Comparison of ENCODE assay signal across 11 cellular contexts in genomic region chr10:18340496-18341051, GRCh38.
DNase-seq lines count a peak whose midpoint lies in the region; ATAC-seq and TF ChIP-seq lines count a peak whose summit lies in the region.
"Had no signal": no experiment of that assay in that cellular context is flagged by ENCODE, and none has a peak within 500 bp of the region (broad histone marks: within the 10 kb centered on the region; RNA-seq: fewer than 3 reads in every experiment).

No MANE protein-coding gene starts in this region.

- ATAC-seq in heart left ventricle (peak; percentile 84 to 95 (median 90)), omental fat pad (ENCODE audit: low FRiP score) (peak; percentile 10), HG03025 (IDR thresholded peaks at IDR 0.05; ENCODE audit: low FRiP score, unreplicated experiment) (no peak)

- TF ChIP-seq CTCF in A673 (conservative IDR thresholded peaks at IDR 0.05; ENCODE audit: low read depth, low read length) (no peak), heart left ventricle (IDR thresholded peaks at IDR 0.05) (no peak), omental fat pad (IDR thresholded peaks at IDR 0.05) (no peak), MM.1S (IDR thresholded peaks at IDR 0.05; ENCODE audit: low read length) (no peak)

- no peaks in the 10 kb centered on the region for H4K20me1 ChIP-seq in MM.1S (ENCODE audit: insufficient read depth, low read length)

- H3K36me3 ChIP-seq in A673 (ENCODE audit: insufficient read depth, low read length, poor library complexity, severe bottlenecking) (no peaks in the 10 kb centered on the region), heart left ventricle (no peaks in the 10 kb centered on the region), MM.1S (replicated peaks; ENCODE audit: insufficient read depth, low read length) (no peaks in the 10 kb centered on the region)
- H3K36me3 ChIP-seq: SJSA1 had no signal

- H3K4me3 ChIP-seq in A673 (ENCODE audit: low read depth, low read length, poor library complexity, severe bottlenecking) (no peak overlapping the region), heart left ventricle (peak overlapping the region; percentile 41 to 75 (median 56)), MM.1S (ENCODE audit: low read length) (no peak overlapping the region)
- H3K4me3 ChIP-seq: SJSA1 had no signal

- H3K9me3 ChIP-seq in A673 (ENCODE audit: low read depth, low read length, poor library complexity, severe bottlenecking) (no peaks in the 10 kb centered on the region), heart left ventricle (no peaks in the 10 kb centered on the region), MM.1S (replicated peaks; ENCODE audit: insufficient read depth, low read length) (no peaks in the 10 kb centered on the region)
- H3K9me3 ChIP-seq: SJSA1 had no signal

- BruUV-seq in A673 (replicated peaks; lab: Mats Ljungman, UMichigan): no TSS peak

- peak; percentile 14 for DNase-seq in A673 (ENCODE audit: low spot score)
- peak; percentile 23 for DNase-seq in amniotic epithelial cell (ENCODE audit: low read depth)
- DNase-seq in heart left ventricle: peak in 4 of 5 donors; percentile 27 to 78 (median 52)
- DNase-seq in omental fat pad (ENCODE audit: low spot score): no peak
- DNase-seq in SKM-1 treated with dmso at 0.1 percent for 144 hours (lab: John Stamatoyannopoulos, UW; ENCODE audit: unreplicated experiment): no peak
- no peak for DNase-seq in NCI-H69 (lab: John Stamatoyannopoulos, UW)
- DNase-seq in MM.1S: no peak
- DNase-seq: dermis blood vessel endothelial cell, NCI-H1436 had no signal

- H3K27me3 ChIP-seq in A673 (replicated peaks; ENCODE audit: insufficient read depth, low read depth, low read length, poor library complexity) (no peaks in the 10 kb centered on the region), heart left ventricle (no peaks in the 10 kb centered on the region), MM.1S (replicated peaks; ENCODE audit: insufficient read depth, low read length) (no peaks in the 10 kb centered on the region)
- H3K27me3 ChIP-seq: SJSA1 had no signal

- no peaks in the 10 kb centered on the region for H3F3A ChIP-seq in MM.1S (ENCODE audit: insufficient read depth, low read length)

- WGBS in heart left ventricle, 4 donors: 19 to 25% (median 24%) methylated on average over 10 to 13 of the region's 13 CpGs

- TF ChIP-seq POLR2A in heart left ventricle (IDR thresholded peaks at IDR 0.05): peak in 1 of 2 donors; percentile 72

- CTCF ChIA-PET in A673 (lab: Charles Lee): no interaction called here

- no peak overlapping the region for H2AFZ ChIP-seq in MM.1S (ENCODE audit: low read length)

- POLR2A ChIA-PET in A673 (lab: Charles Lee; ENCODE audit: low non-redundant PET): no interaction called here

- H3K4me2 ChIP-seq in MM.1S (ENCODE audit: low read depth, low read length): no peak overlapping the region

- H3K9me2 ChIP-seq in MM.1S (replicated peaks; ENCODE audit: insufficient read depth, low read length): no peaks in the 10 kb centered on the region

- peak overlapping the region; percentile 8 for H3K27ac ChIP-seq in A673 (ENCODE audit: low read depth, low read length, poor library complexity, severe bottlenecking)
- peak overlapping the region; percentile 47 to 89 (median 80) for H3K27ac ChIP-seq in heart left ventricle
- H3K27ac ChIP-seq in MM.1S (ENCODE audit: low read length): no peak overlapping the region
- H3K27ac ChIP-seq: SJSA1 had no signal

- intact Hi-C loops in A673 (cut with micrococcal nuclease; ENCODE audit: unreplicated experiment) (no loop called here), heart left ventricle (cut with DNase I) (loop anchor here in 4 of 10 donors (5.0 to 10.0 kb wide), 7 partner anchors 67 to 317 kb away; partner anchors contain the start of genes ARL5B (in 2 of the 4) and NSUN6 (in 1 of the 4))

- H3K4me1 ChIP-seq in A673 (ENCODE audit: insufficient read depth, low read length, poor library complexity, severe bottlenecking) (peaks cover 18% of the 10 kb centered on the region), heart left ventricle (peaks cover 0 to 6% (median 0%) of the 10 kb centered on the region in 12 donors), MM.1S (ENCODE audit: low read length) (no peaks in the 10 kb centered on the region)
- H3K4me1 ChIP-seq: SJSA1 had no signal

- no peaks in the 10 kb centered on the region for H3K79me2 ChIP-seq in MM.1S (ENCODE audit: low read length)

- no peak overlapping the region for H3K9ac ChIP-seq in MM.1S (ENCODE audit: low read length)

Comparison
In these comparisons a context has a peak if more than half of its experiments do, and no peak if none do; other contexts are left out.
1. DNase-seq: peak in A673 (single experiment), amniotic epithelial cell (single experiment) and heart left ventricle (4 of 5); none in omental fat pad (single experiment), SKM-1 treated with dmso at 0.1 percent for 144 hours (single experiment), NCI-H69 (single experiment) and MM.1S (single experiment).
2. H3K4me3 ChIP-seq: peak in heart left ventricle (12 of 12); none in A673 (single experiment) and MM.1S (single experiment).